ENCODE assay signal across 8 cellular contexts in genomic region chr22:25420925-25421904, GRCh38.
DNase-seq lines count a peak whose midpoint lies in the region; FAIRE-seq and TF ChIP-seq lines count a peak whose summit lies in the region.

No MANE protein-coding gene starts in this region.

- H3K4me1 ChIP-seq in parathyroid adenoma, result peaks cover 2% of the 10 kb centered on the region

- no peak for FAIRE-seq in GM19239 (lab: Jason Lieb, UNC)

- peak; percentile 5 for TF ChIP-seq CTCF in epithelial cell of proximal tubule (conservative IDR thresholded peaks at IDR 0.05; ENCODE audit: low read depth, low read length)
- TF ChIP-seq CTCF in parathyroid adenoma (IDR thresholded peaks at IDR 0.05), result no peak
- TF ChIP-seq CTCF in HFFc6 (IDR thresholded peaks at IDR 0.05), result no peak

- H3K4me1 Mint-ChIP-seq in HFFc6 (ENCODE audit: low read depth), result peaks cover 12% of the 10 kb centered on the region; the same call in 1 of the 2 replicates

- H3K36me3 ChIP-seq in parathyroid adenoma (ENCODE audit: control insufficient read depth, insufficient read depth, low read length), result no peaks in the 10 kb centered on the region

- peak overlapping the region; percentile 70 for H2AFZ ChIP-seq in parathyroid adenoma

- no peak overlapping the region for H3K4me3 Mint-ChIP-seq in HFFc6

- H3K9ac ChIP-seq in parathyroid adenoma, result no peak overlapping the region

- H3K4me3 ChIP-seq in epithelial cell of proximal tubule (ENCODE audit: low read depth, low read length) (no peak overlapping the region), parathyroid adenoma (ENCODE audit: low read depth, low read length) (peak overlapping the region; percentile 48)

- H3K36me3 Mint-ChIP-seq in HFFc6 (ENCODE audit: low read depth), result 0 out of 2 replicates have a peak, but pooled peaks cover 5% of the 10 kb centered on the region

- peaks cover 52% of the 10 kb centered on the region for H3K27me3 Mint-ChIP-seq in HFFc6 (ENCODE audit: insufficient read depth)

- H3K4me2 ChIP-seq in parathyroid adenoma (ENCODE audit: low read length), result peak overlapping the region; percentile 74

- peaks cover 3% of the 10 kb centered on the region for H3K27me3 ChIP-seq in parathyroid adenoma (ENCODE audit: control insufficient read depth, insufficient read depth, low read length)

- no peaks in the 10 kb centered on the region for H3K9me3 Mint-ChIP-seq in HFFc6

- no peaks in the 10 kb centered on the region for H3K79me2 ChIP-seq in parathyroid adenoma

- no peak overlapping the region for H3K27ac Mint-ChIP-seq in HFFc6

- H3K27ac ChIP-seq in parathyroid adenoma, result no peak overlapping the region

- no peaks in the 10 kb centered on the region for H3K9me3 ChIP-seq in parathyroid adenoma (ENCODE audit: control insufficient read depth, low read length)

- DNase-seq in Daoy (ENCODE audit: low read depth), result peak; percentile 25
- peak; percentile 30 for DNase-seq in NCI-H146 (lab: John Stamatoyannopoulos, UW)
- DNase-seq in epithelial cell of proximal tubule (ENCODE audit: low read depth), result no peak
- no peak for DNase-seq in GM19239 (ENCODE audit: insufficient read length, low spot score)
- no peak for DNase-seq in germinal center (ENCODE audit: low spot score)
- no peak for DNase-seq in HFFc6
- no peak for DNase-seq in stimulated activated CD4-positive, alpha-beta T cell treated with anti-CD3 and anti-CD28 coated beads, Interleukin-2, amount 100 ng/mL, for 24 hours

Comparison
In these comparisons a context has a peak if more than half of its experiments do, and no peak if none do; other contexts are left out.
1. DNase-seq: peak in Daoy (single experiment) and NCI-H146 (single experiment); none in epithelial cell of proximal tubule (single experiment), GM19239 (single experiment), germinal center (single experiment), HFFc6 (single experiment) and stimulated activated CD4-positive, alpha-beta T cell treated with anti-CD3 and anti-CD28 coated beads, Interleukin-2, amount 100 ng/mL, for 24 hours (0 of 2).